In the genomic region with DNA sequence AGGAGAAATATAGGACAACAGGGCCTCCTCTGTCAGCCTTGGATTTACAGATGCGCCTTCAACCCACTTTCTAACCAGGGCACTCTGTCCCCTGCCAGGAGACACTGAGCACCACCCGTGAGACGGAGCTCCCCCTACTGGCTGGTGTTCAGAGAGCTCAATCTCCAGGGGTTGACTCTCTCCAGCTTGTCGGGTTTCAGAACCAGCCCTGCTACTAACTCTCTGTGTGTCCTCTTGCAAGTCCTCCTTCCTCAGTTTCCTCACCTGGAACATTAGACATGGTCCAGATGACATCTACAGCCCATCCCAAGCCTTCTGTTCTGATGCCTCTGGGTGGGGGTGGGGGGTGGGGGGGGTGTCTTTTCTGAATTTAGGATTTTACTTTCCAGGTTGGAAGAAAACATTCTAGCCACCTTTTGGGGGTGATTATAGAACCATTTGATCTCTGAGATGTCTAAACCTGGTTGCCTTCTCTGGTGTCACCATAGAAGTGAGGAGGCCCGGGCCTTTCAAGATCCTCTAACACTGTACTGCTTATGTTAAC, we compare ENCODE assay signal across 9 cellular contexts.
A peak's percentile ranks its signal among the peaks of the same experiment; 100 is the strongest.
DNase-seq lines count a peak whose midpoint lies in the region; ATAC-seq and TF ChIP-seq lines count a peak whose summit lies in the region.
"Had no signal": no experiment of that assay in that cellular context is flagged by ENCODE, and none has a peak within 500 bp of the region (broad histone marks: within the 10 kb centered on the region; RNA-seq: fewer than 3 reads in every experiment).

No MANE protein-coding gene starts in this region.

- H3K4me3 ChIP-seq in HCT116 (replicated peaks in 1 of 2; ENCODE audit: low read depth in 1 of 2, low read length in 2 of 2) (no peak overlapping the region), lung (no peak overlapping the region)

- intact Hi-C loops in HCT116 (cut with micrococcal nuclease), result loop anchor here (1.0 to 10.0 kb wide), 5 partner anchors 233 to 610 kb away; no protein-coding TSS in a partner anchor

- H3K27me3 ChIP-seq in HCT116 (ENCODE audit: insufficient read depth, low read length) (peaks cover 25% of the 10 kb centered on the region; the same call in 1 of the 2 replicates), lung (ENCODE audit: control insufficient read depth, insufficient read depth) (no peaks in the 10 kb centered on the region)

- H3K27ac ChIP-seq in HCT116 (ENCODE audit: low read depth, low read length) (no peak overlapping the region), lung (ENCODE audit: low read depth in 1 of 2, low read length in 1 of 2) (no peak overlapping the region)
- H3K27ac ChIP-seq: KMS-11 had no signal

- ATAC-seq in HCT116 (peak; percentile 99), lung (ENCODE audit: insufficient read depth, low FRiP score) (no peak), HG03439 (IDR thresholded peaks at IDR 0.05; ENCODE audit: unreplicated experiment) (no peak)

- H4K20me1 ChIP-seq in HCT116 (ENCODE audit: insufficient read depth), result no peaks in the 10 kb centered on the region

- H3K9me3 ChIP-seq in HCT116 (ENCODE audit: control insufficient read depth in 1 of 2, insufficient read depth in 1 of 2, low read depth in 1 of 2, low read length in 2 of 2) (no peaks in the 10 kb centered on the region), lung (ENCODE audit: control insufficient read depth in 2 of 2, insufficient read depth in 1 of 2, low read length in 1 of 2) (no peaks in the 10 kb centered on the region)

- no peaks in the 10 kb centered on the region for H3K36me3 ChIP-seq in HCT116 (ENCODE audit: control insufficient read depth in 1 of 2, insufficient read depth in 2 of 2, low read length in 2 of 2)
- no peaks in the 10 kb centered on the region for H3K36me3 ChIP-seq in lung (ENCODE audit: control insufficient read depth in 2 of 2, insufficient read depth in 2 of 2, low read length in 2 of 2)

- H3K9ac ChIP-seq in HCT116 (ENCODE audit: low read length), result no peak overlapping the region
- H3K9ac ChIP-seq: KMS-11 had no signal

- TF ChIP-seq RAD21 in HCT116 (IDR thresholded peaks at IDR 0.05; ENCODE audit: low read depth), result peak; percentile 79

- TF ChIP-seq POLR2A in HCT116 (IDR thresholded peaks at IDR 0.05; ENCODE audit: borderline replicate concordance, extremely low read depth, insufficient read depth, insufficient read length), result no peak

- H3K4me2 ChIP-seq in HCT116 (ENCODE audit: low read length), result no peak overlapping the region
- H3K4me2 ChIP-seq: KMS-11 had no signal

- no peaks in the 10 kb centered on the region for H3K4me1 ChIP-seq in HCT116 (ENCODE audit: control insufficient read depth in 1 of 2, insufficient read depth in 2 of 2, low read length in 2 of 2)
- H3K4me1 ChIP-seq in lung (ENCODE audit: control insufficient read depth in 2 of 2, insufficient read depth in 2 of 2, low read length in 2 of 2), result no peaks in the 10 kb centered on the region

- CTCF ChIA-PET in HCT116 (lab: Charles Lee), result interaction anchor here (0.6 to 1.6 kb wide), 17 partner anchors 12 to 612 kb away, joined by 3 to 8 read pairs (median 4); no protein-coding TSS in a partner anchor

- DNase-seq in COLO668 (lab: John Stamatoyannopoulos, UW; ENCODE audit: unreplicated experiment) (peak; percentile 77), HCT116 (ENCODE audit: low read depth, low spot score) (peak; percentile 43), NCI-H526 (lab: John Stamatoyannopoulos, UW) (peak; percentile 74 to 91), lung (ENCODE audit: low spot score) (peak; percentile 82)
- DNase-seq in activated CD4-positive, alpha-beta T cell treated with anti-CD3 and anti-CD28 coated beads, Interleukin-2, amount 50 U/mL, for 48 hours, result peak; percentile 76 to 80
- DNase-seq in effector CD4-positive, alpha-beta T cell, result peak; percentile 38
- DNase-seq in stimulated activated CD8-positive, alpha-beta memory T cell treated with anti-CD3 and anti-CD28 coated beads, Interleukin-15, amount 100 ng/mL, for 1 hour (ENCODE audit: low read depth), result peak; percentile 30

- TF ChIP-seq CTCF in HCT116 (IDR thresholded peaks at IDR 0.05 in 2 of 3, conservative IDR thresholded peaks at IDR 0.05 in 1 of 3; ENCODE audit: borderline replicate concordance in 1 of 3, insufficient read depth in 1 of 3, low read depth in 2 of 3, low read length in 2 of 3), result peak; percentile 55 to 92 (median 74); a peak in 5 of 6 replicates
- TF ChIP-seq CTCF in lung (IDR thresholded peaks at IDR 0.05; ENCODE audit: control extremely low read depth, extremely low read depth), result peak; percentile 33

- H2AFZ ChIP-seq in HCT116 (ENCODE audit: low read depth, low read length, poor library complexity, severe bottlenecking), result no peak overlapping the region

- H3K79me2 ChIP-seq in HCT116 (ENCODE audit: insufficient read depth, low read length), result no peaks in the 10 kb centered on the region

- BruUV-seq in HCT116 (replicated peaks; lab: Mats Ljungman, UMichigan), result no TSS peak

- no peaks in the 10 kb centered on the region for H3K9me2 ChIP-seq in HCT116 (ENCODE audit: insufficient read depth)

- RAD21 ChIA-PET in HCT116 (lab: Charles Lee; ENCODE audit: low non-redundant PET in 1 of 2, low total read pairs in 2 of 2, uncharacterized antibody in 2 of 2, unreplicated experiment in 2 of 2), result interaction anchor here in 1 of 2 experiments (1.1 kb wide), 1 partner anchor 538 kb away, joined by 3 read pairs; no protein-coding TSS in a partner anchor

- POLR2A ChIA-PET in HCT116 (lab: Charles Lee), result no interaction called here

- WGBS in lung, 2 donors, result 40 to 41% methylated on average over 5 of the region's 5 CpGs

TF ChIP-seq in HCT116, 20 proteins besides CTCF, POLR2A, EP300 and RAD21:
- TF ChIP-seq CBX3 (IDR thresholded peaks at IDR 0.05; ENCODE audit: low read depth), result no peak

Comparison
In these comparisons a context has a peak if more than half of its experiments do, and no peak if none do; other contexts are left out.
1. DNase-seq: peak in every context shown above with its lines; median percentile 82 in NCI-H526; 82 in lung; 78 in activated CD4-positive, alpha-beta T cell treated with anti-CD3 and anti-CD28 coated beads, Interleukin-2, amount 50 U/mL, for 48 hours; 77 in COLO668; 43 in HCT116; 38 in effector CD4-positive, alpha-beta T cell; 30 in stimulated activated CD8-positive, alpha-beta memory T cell treated with anti-CD3 and anti-CD28 coated beads, Interleukin-15, amount 100 ng/mL, for 1 hour.